9 cellular contexts compared by ENCODE assay signal in the genomic region with DNA sequence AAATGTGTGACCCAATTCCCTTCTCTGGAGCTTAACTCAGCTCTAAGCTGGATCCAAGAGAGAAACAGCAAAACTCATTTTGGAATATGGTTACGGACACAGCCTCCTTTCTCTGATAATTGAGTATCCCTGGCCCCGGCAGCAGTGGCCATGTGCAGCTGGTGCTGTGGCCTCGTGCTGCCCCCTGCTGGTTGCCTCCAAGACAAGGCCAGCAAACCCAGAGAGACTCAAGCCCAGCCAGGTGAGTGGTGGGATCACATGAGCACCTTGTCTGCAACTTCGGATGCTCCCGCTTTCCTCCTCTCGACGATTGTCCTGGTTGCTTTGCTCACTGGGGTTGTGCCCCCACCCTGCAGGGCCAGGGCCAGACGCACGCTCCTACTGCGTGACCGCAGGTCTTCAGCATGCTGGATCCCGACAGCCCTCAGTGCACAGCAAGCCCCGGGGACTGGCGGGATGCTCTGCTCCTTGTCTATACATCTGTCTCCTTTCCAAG. TPM values are rescaled to one million over a fixed set of nuclear protein-coding genes. Genes with fewer than 3 reads are reported as not detected.
A peak's percentile ranks its signal among the peaks of the same experiment; 100 is the strongest.
DNase-seq lines count a peak whose midpoint lies in the region; ATAC-seq and TF ChIP-seq lines count a peak whose summit lies in the region.
"Had no signal": no experiment of that assay in that cellular context is flagged by ENCODE, and none has a peak within 500 bp of the region (broad histone marks: within the 10 kb centered on the region; RNA-seq: fewer than 3 reads in every experiment).

No MANE protein-coding gene starts in this region.

- H3F3A ChIP-seq in SU-DHL-6 (ENCODE audit: insufficient read depth), result no peaks in the 10 kb centered on the region

- H4K20me1 ChIP-seq in DND-41 (ENCODE audit: insufficient read depth, low read length), result no peaks in the 10 kb centered on the region
- no peaks in the 10 kb centered on the region for H4K20me1 ChIP-seq in SU-DHL-6 (ENCODE audit: low read depth, low read length)

- no peak overlapping the region for H2AFZ ChIP-seq in DND-41 (ENCODE audit: low read depth, low read length)
- no peak overlapping the region for H2AFZ ChIP-seq in SU-DHL-6 (ENCODE audit: low read depth, low read length, severe bottlenecking)

- H3K27me3 Mint-ChIP-seq in activated naive CD8-positive, alpha-beta T cell treated with anti-CD3 and anti-CD28 coated beads, Interleukin-2, amount 50 U/mL, for 24 hours, result peaks cover 14% of the 10 kb centered on the region

- peak; percentile 62 for DNase-seq in DND-41
- peak; percentile 39 for DNase-seq in Jurkat, Clone E6-1 (ENCODE audit: low read depth, low spot score)
- peak; percentile 83 for DNase-seq in activated naive CD8-positive, alpha-beta T cell treated with anti-CD3 and anti-CD28 coated beads, Interleukin-2, amount 50 U/mL, for 24 hours
- peak; percentile 84 for DNase-seq in left ventricle myocardium inferior
- peak; percentile 62 for DNase-seq in putamen (ENCODE audit: low spot score)

- H3K9me3 Mint-ChIP-seq in activated naive CD8-positive, alpha-beta T cell treated with anti-CD3 and anti-CD28 coated beads, Interleukin-2, amount 50 U/mL, for 24 hours, result no peaks in the 10 kb centered on the region

- H3K9me2 ChIP-seq in SU-DHL-6 (replicated peaks; ENCODE audit: insufficient read depth, low read length), result no peaks in the 10 kb centered on the region

- H3K9me3 ChIP-seq in DND-41 (ENCODE audit: insufficient read depth, low read length, severe bottlenecking) (no peaks in the 10 kb centered on the region), SU-DHL-6 (ENCODE audit: insufficient read depth, low read length) (no peaks in the 10 kb centered on the region), left ventricle myocardium inferior (replicated peaks) (no peaks in the 10 kb centered on the region)

- H3K27me3 ChIP-seq in DND-41 (ENCODE audit: insufficient read depth, low read length, poor library complexity) (peaks cover 23% of the 10 kb centered on the region), SU-DHL-6 (ENCODE audit: low read length) (no peaks in the 10 kb centered on the region), left ventricle myocardium inferior (ENCODE audit: low read depth) (no peaks in the 10 kb centered on the region)

- no peak overlapping the region for H3K4me3 Mint-ChIP-seq in activated naive CD8-positive, alpha-beta T cell treated with anti-CD3 and anti-CD28 coated beads, Interleukin-2, amount 50 U/mL, for 24 hours

- H3K79me2 ChIP-seq in DND-41 (ENCODE audit: insufficient read depth, low read length) (no peaks in the 10 kb centered on the region), SU-DHL-6 (ENCODE audit: insufficient read depth, low read length) (no peaks in the 10 kb centered on the region)

- H3K9ac ChIP-seq in DND-41 (ENCODE audit: low read depth, low read length), result no peak overlapping the region
- H3K9ac ChIP-seq in SU-DHL-6 (ENCODE audit: low read length), result no peak overlapping the region

- no peak overlapping the region for H3K27ac Mint-ChIP-seq in activated naive CD8-positive, alpha-beta T cell treated with anti-CD3 and anti-CD28 coated beads, Interleukin-2, amount 50 U/mL, for 24 hours

- H3K27ac ChIP-seq in DND-41 (ENCODE audit: low read length), result no peak overlapping the region
- no peak overlapping the region for H3K27ac ChIP-seq in SU-DHL-6 (ENCODE audit: low read depth, low read length)
- no peak overlapping the region for H3K27ac ChIP-seq in left ventricle myocardium inferior (replicated peaks)

- no peak overlapping the region for H3K4me2 ChIP-seq in DND-41 (ENCODE audit: insufficient read depth, low read length)
- no peak overlapping the region for H3K4me2 ChIP-seq in SU-DHL-6 (ENCODE audit: low read depth, low read length, poor library complexity, severe bottlenecking)

- TF ChIP-seq CTCF in DND-41 (IDR thresholded peaks at IDR 0.05; ENCODE audit: borderline replicate concordance, extremely low read depth, low read length, poor library complexity, severe bottlenecking) (peak; percentile 86), SU-DHL-6 (IDR thresholded peaks at IDR 0.05; ENCODE audit: insufficient read depth, low read length, poor library complexity, severe bottlenecking) (peak; percentile 57), left ventricle myocardium inferior (IDR thresholded peaks at IDR 0.05; ENCODE audit: borderline replicate concordance) (peak; percentile 96)

- no peaks in the 10 kb centered on the region for H3K4me1 ChIP-seq in DND-41 (ENCODE audit: insufficient read depth, low read length)
- H3K4me1 ChIP-seq in left ventricle myocardium inferior, result peaks cover 37% of the 10 kb centered on the region

- no peaks in the 10 kb centered on the region for H3K4me1 Mint-ChIP-seq in activated naive CD8-positive, alpha-beta T cell treated with anti-CD3 and anti-CD28 coated beads, Interleukin-2, amount 50 U/mL, for 24 hours

- peak; percentile 88 for ATAC-seq in DND-41 (ENCODE audit: insufficient read depth, low read depth)
- peak; percentile 78 for ATAC-seq in GM21515 (IDR thresholded peaks at IDR 0.05; ENCODE audit: unreplicated experiment)
- ATAC-seq in activated naive CD8-positive, alpha-beta T cell treated with anti-CD3 and anti-CD28 coated beads, Interleukin-2, amount 50 U/mL, for 24 hours, result peak; percentile 84
- no peak for ATAC-seq in HG02970 (IDR thresholded peaks at IDR 0.05; ENCODE audit: low FRiP score, unreplicated experiment)

- H3K36me3 ChIP-seq in DND-41 (ENCODE audit: insufficient read depth, low read length) (no peaks in the 10 kb centered on the region), SU-DHL-6 (ENCODE audit: low read length) (no peaks in the 10 kb centered on the region), left ventricle myocardium inferior (peaks cover 2% of the 10 kb centered on the region)

- intact Hi-C loops in left ventricle myocardium inferior (cut with micrococcal nuclease), result no loop called here

- H3K36me3 Mint-ChIP-seq in activated naive CD8-positive, alpha-beta T cell treated with anti-CD3 and anti-CD28 coated beads, Interleukin-2, amount 50 U/mL, for 24 hours (ENCODE audit: low read depth), result no peaks in the 10 kb centered on the region

- H3K4me3 ChIP-seq in DND-41 (ENCODE audit: low read depth in 1 of 2, low read length in 2 of 2), result no peak overlapping the region
- H3K4me3 ChIP-seq in Jurkat, Clone E6-1 (ENCODE audit: low read length), result no peak overlapping the region
- H3K4me3 ChIP-seq in SU-DHL-6 (ENCODE audit: insufficient read depth, low read length, poor library complexity, severe bottlenecking), result no peak overlapping the region
- H3K4me3 ChIP-seq in left ventricle myocardium inferior, result no peak overlapping the region

RNA-seq across cellular contexts. Expression of a gene that starts 19.4 kb away (rescaled TPM):
- not detected for polyA plus RNA-seq in Jurkat, Clone E6-1 (2012; ENCODE audit: insufficient read depth, insufficient read length)
- 0.49 TPM for total RNA-seq in left ventricle myocardium inferior
- total RNA-seq: glomerular endothelial cell had no signal
